In the genomic region with DNA sequence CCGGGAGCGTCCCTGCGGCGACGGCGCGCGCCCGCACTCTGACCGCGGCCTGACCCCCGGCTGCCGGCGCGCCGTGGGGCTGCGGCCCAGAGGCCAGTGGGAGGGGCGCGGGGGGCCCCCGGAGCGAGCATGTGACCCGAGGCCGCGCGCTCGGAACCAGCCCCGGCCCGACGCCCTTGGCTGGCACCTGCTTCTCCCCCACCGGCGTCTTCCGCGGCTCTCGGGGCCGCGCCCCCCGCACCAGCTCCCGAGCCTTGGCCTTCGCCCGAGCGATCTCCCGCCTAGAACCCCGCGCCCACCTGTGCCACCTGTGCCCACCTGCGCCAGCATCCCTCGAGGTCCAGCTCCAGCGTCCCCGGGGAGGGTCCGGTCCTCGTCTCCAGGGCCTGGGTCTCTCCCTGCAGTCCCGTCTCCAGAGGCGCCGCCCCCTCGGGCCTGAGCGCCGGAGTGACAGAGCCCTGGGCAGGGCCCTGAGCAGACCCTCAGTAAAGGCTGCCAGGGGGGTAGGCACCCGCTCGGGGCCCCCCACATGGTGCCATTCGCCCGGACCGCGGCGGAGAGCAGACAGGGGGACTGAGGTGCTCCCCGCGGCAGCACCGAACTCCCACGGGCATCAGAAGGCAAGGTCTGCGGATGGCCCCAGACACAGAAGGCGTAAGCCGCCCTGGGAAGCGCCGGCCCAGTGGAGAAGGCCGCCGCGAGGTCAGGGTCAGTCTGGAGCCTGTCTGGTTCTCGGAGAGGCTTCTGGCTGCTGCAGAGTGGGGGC, we compare ENCODE assay signal across 8 cellular contexts. TPM values are rescaled to one million over a fixed set of nuclear protein-coding genes. Genes with fewer than 3 reads are reported as not detected.
DNase-seq lines count a peak whose midpoint lies in the region; ATAC-seq and TF ChIP-seq lines count a peak whose summit lies in the region.

No MANE protein-coding gene starts in this region.

- H3K27ac Mint-ChIP-seq in T-helper 17 cell, result no peak overlapping the region
- no peak overlapping the region for H3K27ac Mint-ChIP-seq in neural crest cell (ENCODE audit: unreplicated experiment)

- peaks cover 15% of the 10 kb centered on the region for H3K4me1 Mint-ChIP-seq in activated T-cell treated with anti-CD3 and anti-CD28 coated beads, Interleukin-2, amount 50 U/mL, for 4 hours (ENCODE audit: low read depth)
- H3K4me1 Mint-ChIP-seq in T-helper 17 cell (peaks cover 16% of the 10 kb centered on the region), neural crest cell (peaks cover 14% of the 10 kb centered on the region)

- peak overlapping the region; percentile 69 for H3K4me3 Mint-ChIP-seq in activated T-cell treated with anti-CD3 and anti-CD28 coated beads, Interleukin-2, amount 50 U/mL, for 4 hours
- H3K4me3 Mint-ChIP-seq in T-helper 17 cell (peak overlapping the region; percentile 70), neural crest cell (peak overlapping the region; percentile 84)

- TF ChIP-seq CTCF in fibroblast of pulmonary artery (IDR thresholded peaks at IDR 0.05; ENCODE audit: low read length, missing control alignments) (no peak), neural crest cell (conservative IDR thresholded peaks at IDR 0.05) (no peak)

- H3K36me3 Mint-ChIP-seq in activated T-cell treated with anti-CD3 and anti-CD28 coated beads, Interleukin-2, amount 50 U/mL, for 4 hours (ENCODE audit: insufficient read depth), result peaks cover 3% of the 10 kb centered on the region
- H3K36me3 Mint-ChIP-seq in T-helper 17 cell (ENCODE audit: low read depth) (no peaks in the 10 kb centered on the region), neural crest cell (ENCODE audit: low read depth) (no peaks in the 10 kb centered on the region)

- peak overlapping the region; percentile 57 for H3K4me3 ChIP-seq in fibroblast of pulmonary artery (replicated peaks; ENCODE audit: low read depth, low read length)

- ATAC-seq in activated T-cell treated with anti-CD3 and anti-CD28 coated beads, Interleukin-2, amount 50 U/mL, for 4 hours, result peak; percentile 22 to 27
- ATAC-seq in HG02884 (IDR thresholded peaks at IDR 0.05; ENCODE audit: unreplicated experiment), result peak; percentile 15
- peak; percentile 34 for ATAC-seq in T-helper 17 cell

- H3K9me3 ChIP-seq in T-helper 17 cell (ENCODE audit: control insufficient read depth, low read length, poor library complexity, severe bottlenecking), result no peaks in the 10 kb centered on the region

- DNase-seq in activated T-cell treated with anti-CD3 and anti-CD28 coated beads, Interleukin-2, amount 50 U/mL, for 4 hours, result no peak
- DNase-seq in activated T-cell treated with anti-CD3 and anti-CD28 coated beads, Interleukin-2, amount 50 U/mL, for 48 hours, result no peak
- DNase-seq in T-helper 17 cell (peak in 2 of 3 donors; percentile 36 to 46), fibroblast of pulmonary artery (ENCODE audit: low read depth) (no peak), neural crest cell (ENCODE audit: low read depth, low spot score) (peak; percentile 36), 8988T (no peak), NOMO-1 (lab: John Stamatoyannopoulos, UW; ENCODE audit: unreplicated experiment in 2 of 2) (no peak)

- H3K9me3 Mint-ChIP-seq in activated T-cell treated with anti-CD3 and anti-CD28 coated beads, Interleukin-2, amount 50 U/mL, for 4 hours, result no peaks in the 10 kb centered on the region
- H3K9me3 Mint-ChIP-seq in neural crest cell, result no peaks in the 10 kb centered on the region

- no peaks in the 10 kb centered on the region for H3K27me3 Mint-ChIP-seq in activated T-cell treated with anti-CD3 and anti-CD28 coated beads, Interleukin-2, amount 50 U/mL, for 4 hours (ENCODE audit: low read depth)
- H3K27me3 Mint-ChIP-seq in T-helper 17 cell (no peaks in the 10 kb centered on the region), neural crest cell (ENCODE audit: low read depth) (peaks cover 62% of the 10 kb centered on the region)

RNA-seq across cellular contexts. Expression of gene PPP1R13B, which starts 0.8 kb away (rescaled TPM):
- 10 to 100 TPM in 1 of 3 donors, 1 to 10 TPM in 2; 6.8 to 11.8 (median 9.7) TPM for total RNA-seq in activated T-cell treated with anti-CD3 and anti-CD28 coated beads, Interleukin-2, amount 50 U/mL, for 4 hours
- total RNA-seq in T-helper 17 cell (10 to 100 TPM; 18.2 to 22.6 TPM), neural crest cell (3.9 and 6.8 TPM in 2 replicates)

Comparison
In these comparisons a context has a peak if more than half of its experiments do, and no peak if none do; other contexts are left out.
1. DNase-seq: peak in T-helper 17 cell (2 of 3) and neural crest cell (single experiment); none in activated T-cell treated with anti-CD3 and anti-CD28 coated beads, Interleukin-2, amount 50 U/mL, for 4 hours (single experiment), activated T-cell treated with anti-CD3 and anti-CD28 coated beads, Interleukin-2, amount 50 U/mL, for 48 hours (0 of 2), fibroblast of pulmonary artery (single experiment), 8988T (single experiment) and NOMO-1 (0 of 2).
2. Peak in every context shown above with its lines, with median percentiles within 50 percentile points of each other: ATAC-seq and H3K4me3 Mint-ChIP-seq.